ENCODE assay signal across 26 cellular contexts in genomic region chr1:159866905-159867304, GRCh38. TPM values are rescaled to one million over a fixed set of nuclear protein-coding genes. Genes with fewer than 3 reads are reported as not detected.
DNase-seq lines count a peak whose midpoint lies in the region; ATAC-seq and TF ChIP-seq lines count a peak whose summit lies in the region.
"Had no signal": no experiment of that assay in that cellular context is flagged by ENCODE, and none has a peak within 500 bp of the region (broad histone marks: within the 10 kb centered on the region; RNA-seq: fewer than 3 reads in every experiment).

No MANE protein-coding gene starts in this region.

- no peaks in the 10 kb centered on the region for H3K36me3 ChIP-seq in naive thymus-derived CD4-positive, alpha-beta T cell (ENCODE audit: control insufficient read depth in 2 of 3, insufficient read depth in 3 of 3, low read length in 3 of 3)

- TF ChIP-seq CTCF in 22Rv1 (IDR thresholded peaks at IDR 0.05) (no peak), VCaP (conservative IDR thresholded peaks at IDR 0.05) (no peak)

- peaks cover 3 to 7% of the 10 kb centered on the region in 2 donors for H3K4me1 ChIP-seq in naive thymus-derived CD4-positive, alpha-beta T cell (ENCODE audit: control insufficient read depth in 2 of 2, insufficient read depth in 2 of 2, low read length in 2 of 2)
- H3K4me1 ChIP-seq: Caco-2, psoas muscle had no signal

- H3K4me1 Mint-ChIP-seq in naive thymus-derived CD4-positive, alpha-beta T cell: peaks cover 13 to 24% (median 20%) of the 10 kb centered on the region in 7 donors
- H3K4me1 Mint-ChIP-seq: naive B cell had no signal

- DNase-seq in HT1080 (ENCODE audit: low read depth): peak; percentile 38
- peak in 5 of 9 donors; percentile 10 to 31 (median 25) for DNase-seq in naive thymus-derived CD4-positive, alpha-beta T cell
- DNase-seq in DMS79 treated with DMSO at 0.1 percent for 48 hours (lab: John Stamatoyannopoulos, UW): no peak
- no peak for DNase-seq in stimulated activated CD8-positive, alpha-beta memory T cell treated with anti-CD3 and anti-CD28 coated beads, Interleukin-4, amount 100 ng/mL, for 48 hours
- DNase-seq: activated CD8-positive, alpha-beta T cell treated with anti-CD3 and anti-CD28 coated beads for 36 hours; Caco-2; dermis blood vessel endothelial cell; HCEC 1CT; hippocampal formation; KG1; mesendoderm; naive B cell; occipital lobe; psoas muscle; stimulated activated naive CD8-positive, alpha-beta T cell treated with anti-CD3 and anti-CD28 coated beads, Interleukin-15, amount 100 ng/mL, for 72 hours had no signal

- H3K9me3 Mint-ChIP-seq in naive thymus-derived CD4-positive, alpha-beta T cell: peaks cover 0 to 2% (median 0%) of the 10 kb centered on the region in 11 donors
- H3K9me3 Mint-ChIP-seq: activated CD8-positive, alpha-beta T cell treated with anti-CD3 and anti-CD28 coated beads for 36 hours; central memory CD8-positive, alpha-beta T cell; naive B cell; stimulated activated naive CD8-positive, alpha-beta T cell treated with anti-CD3 and anti-CD28 coated beads, Interleukin-15, amount 100 ng/mL, for 72 hours; WTC11 had no signal

- H3K4me3 ChIP-seq in naive thymus-derived CD4-positive, alpha-beta T cell (ENCODE audit: low read length): no peak overlapping the region
- H3K4me3 ChIP-seq: psoas muscle, tibial nerve had no signal

- POLR2A ChIA-PET in naive thymus-derived CD4-positive, alpha-beta T cell (lab: Charles Lee): interaction anchor here (1.5 kb wide), 1 partner anchor 13 kb away, joined by 3 read pairs; no protein-coding TSS in a partner anchor

- CTCF ChIA-PET in naive thymus-derived CD4-positive, alpha-beta T cell (lab: Charles Lee): no interaction called here

- H3K27me3 ChIP-seq in naive thymus-derived CD4-positive, alpha-beta T cell (ENCODE audit: control insufficient read depth in 2 of 2, insufficient read depth in 2 of 2, low read length in 2 of 2): no peaks in the 10 kb centered on the region
- H3K27me3 ChIP-seq: tibial nerve had no signal

- no peaks in the 10 kb centered on the region for H3K9me3 ChIP-seq in naive thymus-derived CD4-positive, alpha-beta T cell (ENCODE audit: control insufficient read depth in 2 of 3, low read length in 3 of 3)
- H3K9me3 ChIP-seq: Caco-2, psoas muscle, tibial nerve had no signal

- H3K36me3 Mint-ChIP-seq in naive thymus-derived CD4-positive, alpha-beta T cell: peaks cover 0 to 5% (median 0%) of the 10 kb centered on the region in 5 donors
- H3K36me3 Mint-ChIP-seq: naive B cell, WTC11 had no signal

- H3K4me3 Mint-ChIP-seq in naive thymus-derived CD4-positive, alpha-beta T cell: no peak overlapping the region
- H3K4me3 Mint-ChIP-seq: activated CD8-positive, alpha-beta T cell treated with anti-CD3 and anti-CD28 coated beads for 36 hours; central memory CD8-positive, alpha-beta T cell; naive B cell; stimulated activated naive CD8-positive, alpha-beta T cell treated with anti-CD3 and anti-CD28 coated beads, Interleukin-15, amount 100 ng/mL, for 72 hours; WTC11 had no signal

- H3K27ac ChIP-seq in 22Rv1 (peak overlapping the region; percentile 32; the same call in 1 of the 2 replicates), VCaP (peak overlapping the region; percentile 64)
- H3K27ac ChIP-seq in naive thymus-derived CD4-positive, alpha-beta T cell (ENCODE audit: low read depth, low read length): no peak overlapping the region
- H3K27ac ChIP-seq: psoas muscle had no signal

- ATAC-seq in naive thymus-derived CD4-positive, alpha-beta T cell: no peak
- ATAC-seq in GM19452 (IDR thresholded peaks at IDR 0.05; ENCODE audit: unreplicated experiment): no peak
- ATAC-seq: activated CD8-positive, alpha-beta T cell treated with anti-CD3 and anti-CD28 coated beads for 36 hours; SK-N-SH treated with all-trans-retinoic acid at 6 μM for 48 hours; stimulated activated naive CD8-positive, alpha-beta T cell treated with anti-CD3 and anti-CD28 coated beads, Interleukin-15, amount 100 ng/mL, for 72 hours had no signal

- H3K27me3 Mint-ChIP-seq in naive thymus-derived CD4-positive, alpha-beta T cell: peaks cover 0 to 12% (median 6%) of the 10 kb centered on the region in 5 donors
- H3K27me3 Mint-ChIP-seq: central memory CD8-positive, alpha-beta T cell had no signal

- intact Hi-C loops in naive thymus-derived CD4-positive, alpha-beta T cell (cut with micrococcal nuclease): no loop called here

- peak overlapping the region in 2 of 9 donors; percentile 50 to 63 for H3K27ac Mint-ChIP-seq in naive thymus-derived CD4-positive, alpha-beta T cell
- H3K27ac Mint-ChIP-seq: activated CD8-positive, alpha-beta T cell treated with anti-CD3 and anti-CD28 coated beads for 36 hours; WTC11 had no signal

RNA-seq across cellular contexts. Expression of gene VSIG8, which starts 4.4 kb away (rescaled TPM):
- total RNA-seq in HT1080 (2014; rRNA removed; shearing (Covaris generic)): 0.03 and 0.07 TPM in 2 replicates
- 0.08 TPM in 1 of 2 replicates, not detected in the other for polyA plus RNA-seq in HT1080 (2015; cell fraction: cytosol; rRNA removed)
- polyA plus RNA-seq in HT1080 (2015; cell fraction: nucleus; rRNA removed): 0.36 and 0.65 TPM in 2 replicates
- not detected for total RNA-seq in naive thymus-derived CD4-positive, alpha-beta T cell
- polyA plus RNA-seq in naive thymus-derived CD4-positive, alpha-beta T cell: not detected
- total RNA-seq: activated CD8-positive, alpha-beta T cell treated with anti-CD3 and anti-CD28 coated beads for 36 hours; Caco-2; Daoy; dermis blood vessel endothelial cell; left colon; occipital lobe; psoas muscle; WTC11 had no signal
- polyA plus RNA-seq: BJ, fibroblast of lung, psoas muscle had no signal

RNA-seq across cellular contexts. Expression of gene CFAP45, which starts 33.1 kb away (rescaled TPM):
- 3.9 and 4.2 TPM in 2 replicates for total RNA-seq in HT1080 (2014; rRNA removed; shearing (Covaris generic))
- polyA plus RNA-seq in HT1080 (2015; cell fraction: cytosol; rRNA removed): 1.4 and 1.6 TPM in 2 replicates
- 2.0 and 4.4 TPM in 2 replicates for polyA plus RNA-seq in HT1080 (2015; cell fraction: nucleus; rRNA removed)
- total RNA-seq in naive thymus-derived CD4-positive, alpha-beta T cell: 1 to 10 TPM in 2 of 5 experiments, under 1 TPM in 3; 0.53 to 2.8 (median 0.92) TPM
- polyA plus RNA-seq in naive thymus-derived CD4-positive, alpha-beta T cell: under 1 TPM; 0.17 to 0.57 TPM

RNA-seq across cellular contexts. Expression of gene SLAMF8, which starts 40.2 kb away (rescaled TPM):
- total RNA-seq in HT1080 (2014; rRNA removed; shearing (Covaris generic)): 0.40 TPM in 1 of 2 replicates, not detected in the other
- polyA plus RNA-seq in HT1080 (2015; cell fraction: cytosol; rRNA removed): 0.03 and 0.07 TPM in 2 replicates
- polyA plus RNA-seq in HT1080 (2015; cell fraction: nucleus; rRNA removed): 0.33 TPM in 1 of 2 replicates, not detected in the other
- total RNA-seq in naive thymus-derived CD4-positive, alpha-beta T cell: 1 to 10 TPM in 4 of 5 experiments, under 1 TPM in 1; 0.27 to 1.7 (median 1.3) TPM
- not detected for polyA plus RNA-seq in naive thymus-derived CD4-positive, alpha-beta T cell
- total RNA-seq: Caco-2, dermis blood vessel endothelial cell, fibroblast of lung, occipital lobe, WTC11 had no signal
- polyA plus RNA-seq: fibroblast of lung had no signal

RNA-seq across cellular contexts. Expression of gene TAGLN2, which starts 58.4 kb away (rescaled TPM):
- total RNA-seq in HT1080 (2014; rRNA removed; shearing (Covaris generic)): 655 and 859 TPM in 2 replicates
- polyA plus RNA-seq in HT1080 (2015; cell fraction: cytosol; rRNA removed): 1,108 and 1,217 TPM in 2 replicates
- polyA plus RNA-seq in HT1080 (2015; cell fraction: nucleus; rRNA removed): 911 and 1,012 TPM in 2 replicates
- total RNA-seq in naive thymus-derived CD4-positive, alpha-beta T cell: 100 to 1,000 TPM; 116 to 450 (median 284) TPM
- 100 to 1,000 TPM; 449 to 662 TPM for polyA plus RNA-seq in naive thymus-derived CD4-positive, alpha-beta T cell

Comparison
In these comparisons a context has a peak if more than half of its experiments do, and no peak if none do; other contexts are left out.
1. DNase-seq: peak in HT1080 (single experiment) and naive thymus-derived CD4-positive, alpha-beta T cell (5 of 9); none in DMS79 treated with DMSO at 0.1 percent for 48 hours (single experiment) and stimulated activated CD8-positive, alpha-beta memory T cell treated with anti-CD3 and anti-CD28 coated beads, Interleukin-4, amount 100 ng/mL, for 48 hours (single experiment).